In genomic region chr9:19408693-19409405, GRCh38 we compare ENCODE assay signal across 1 cellular context.
TF ChIP-seq lines count a peak whose summit lies in the region.

Gene ACER2, plus strand, starts transcription at chr9:19409009. Its CDS starts 76 bp downstream, at chr9:19409085.

TF ChIP-seq in HepG2, 621 proteins besides CTCF, POLR2A, EP300 and RAD21 (continued from another document and continues in another):
- no peak for TF ChIP-seq CEBPZ (IDR thresholded peaks at IDR 0.05; ENCODE audit: low read length)
- TF ChIP-seq ZNF33B (CRISPR knock-in tag; IDR thresholded peaks at IDR 0.05) = peak; percentile 60; the same call in 1 of the 2 replicates
- TF ChIP-seq SALL1 (CRISPR knock-in tag; IDR thresholded peaks at IDR 0.05) = peak; percentile 79
- TF ChIP-seq E2F1 (CRISPR knock-in tag; IDR thresholded peaks at IDR 0.05) = peak; percentile 61
- peak; percentile 87 for TF ChIP-seq ZMYM4 (CRISPR knock-in tag; IDR thresholded peaks at IDR 0.05)
- no peak for TF ChIP-seq ZNF101 (CRISPR knock-in tag; IDR thresholded peaks at IDR 0.05; ENCODE audit: borderline replicate concordance, low read depth)
- peak; percentile 79; the same call in 1 of the 2 replicates for TF ChIP-seq ZBTB42 (CRISPR knock-in tag; IDR thresholded peaks at IDR 0.05)
- no peak for TF ChIP-seq ZZZ3 (CRISPR knock-in tag; IDR thresholded peaks at IDR 0.05; ENCODE audit: borderline replicate concordance)
- TF ChIP-seq ZBTB20 (CRISPR knock-in tag; IDR thresholded peaks at IDR 0.05; ENCODE audit: borderline replicate concordance, low read depth) = peak; percentile 53; the same call in 1 of the 2 replicates
- TF ChIP-seq ZNF124 (CRISPR knock-in tag; IDR thresholded peaks at IDR 0.05) = peak; percentile 44; the same call in 1 of the 2 replicates
- TF ChIP-seq FIP1L1 (IDR thresholded peaks at IDR 0.05; ENCODE audit: borderline replicate concordance, insufficient read depth, low read depth, low read length) = no peak
- 0 out of 2 replicates have a peak, but pooled peaks have one; percentile 50 for TF ChIP-seq CREB3 (CRISPR knock-in tag; IDR thresholded peaks at IDR 0.05)
- peak; percentile 67 for TF ChIP-seq ZNF350 (CRISPR knock-in tag; IDR thresholded peaks at IDR 0.05; ENCODE audit: borderline replicate concordance, low read depth)
- no peak for TF ChIP-seq CENPX (CRISPR knock-in tag; IDR thresholded peaks at IDR 0.05)
- peak; percentile 69; the same call in 1 of the 2 replicates for TF ChIP-seq ZSCAN12 (CRISPR knock-in tag; IDR thresholded peaks at IDR 0.05)
- TF ChIP-seq ATAD3A (CRISPR knock-in tag; IDR thresholded peaks at IDR 0.05) = no peak
- TF ChIP-seq, protein P1, sequence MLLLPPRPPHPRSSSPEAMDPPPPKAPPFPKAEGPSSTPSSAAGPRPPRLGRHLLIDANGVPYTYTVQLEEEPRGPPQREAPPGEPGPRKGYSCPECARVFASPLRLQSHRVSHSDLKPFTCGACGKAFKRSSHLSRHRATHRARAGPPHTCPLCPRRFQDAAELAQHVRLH (CRISPR knock-in tag; IDR thresholded peaks at IDR 0.05; ENCODE audit: borderline replicate concordance, low read depth) = peak; percentile 24; the same call in 1 of the 2 replicates
- TF ChIP-seq TBX2 (CRISPR knock-in tag; IDR thresholded peaks at IDR 0.05; ENCODE audit: borderline replicate concordance) = peak; percentile 69; the same call in 1 of the 2 replicates
- peak; percentile 73 for TF ChIP-seq TFDP2 (CRISPR knock-in tag; IDR thresholded peaks at IDR 0.05)
- peak; percentile 40; the same call in 1 of the 2 replicates for TF ChIP-seq TARDBP (CRISPR knock-in tag; IDR thresholded peaks at IDR 0.05)
- peak; percentile 55; the same call in 1 of the 2 replicates for TF ChIP-seq ZNF549 (CRISPR knock-in tag; IDR thresholded peaks at IDR 0.05)
- 0 out of 2 replicates have a peak, but pooled peaks have one; percentile 30 for TF ChIP-seq GATA4 (IDR thresholded peaks at IDR 0.05; ENCODE audit: borderline replicate concordance, low read depth)
- TF ChIP-seq ZNF232 (CRISPR knock-in tag; IDR thresholded peaks at IDR 0.05; ENCODE audit: borderline replicate concordance) = peak; percentile 71; the same call in 1 of the 2 replicates
- no peak for TF ChIP-seq THAP8 (CRISPR knock-in tag; IDR thresholded peaks at IDR 0.05; ENCODE audit: borderline replicate concordance)
- no peak for TF ChIP-seq MTF2 (CRISPR knock-in tag; IDR thresholded peaks at IDR 0.05; ENCODE audit: borderline replicate concordance)
- no peak for TF ChIP-seq CREM (IDR thresholded peaks at IDR 0.05)
- TF ChIP-seq CREM (CRISPR knock-in tag; IDR thresholded peaks at IDR 0.05) = no peak
- no peak for TF ChIP-seq ZNF317 (CRISPR knock-in tag; IDR thresholded peaks at IDR 0.05)
- peak; percentile 60; the same call in 1 of the 2 replicates for TF ChIP-seq HOMEZ (CRISPR knock-in tag; IDR thresholded peaks at IDR 0.05; ENCODE audit: low read depth)
- peak; percentile 64; the same call in 1 of the 2 replicates for TF ChIP-seq WIZ (CRISPR knock-in tag; IDR thresholded peaks at IDR 0.05)
- TF ChIP-seq ZNF362 (CRISPR knock-in tag; IDR thresholded peaks at IDR 0.05; ENCODE audit: borderline replicate concordance) = no peak
- peak; percentile 43 for TF ChIP-seq AGO2 (optimal IDR thresholded peaks at IDR 0.05; ENCODE audit: low read depth, low read length)
- TF ChIP-seq NRL (CRISPR knock-in tag; IDR thresholded peaks at IDR 0.05; ENCODE audit: borderline replicate concordance) = peak; percentile 76
- TF ChIP-seq, protein P2, sequence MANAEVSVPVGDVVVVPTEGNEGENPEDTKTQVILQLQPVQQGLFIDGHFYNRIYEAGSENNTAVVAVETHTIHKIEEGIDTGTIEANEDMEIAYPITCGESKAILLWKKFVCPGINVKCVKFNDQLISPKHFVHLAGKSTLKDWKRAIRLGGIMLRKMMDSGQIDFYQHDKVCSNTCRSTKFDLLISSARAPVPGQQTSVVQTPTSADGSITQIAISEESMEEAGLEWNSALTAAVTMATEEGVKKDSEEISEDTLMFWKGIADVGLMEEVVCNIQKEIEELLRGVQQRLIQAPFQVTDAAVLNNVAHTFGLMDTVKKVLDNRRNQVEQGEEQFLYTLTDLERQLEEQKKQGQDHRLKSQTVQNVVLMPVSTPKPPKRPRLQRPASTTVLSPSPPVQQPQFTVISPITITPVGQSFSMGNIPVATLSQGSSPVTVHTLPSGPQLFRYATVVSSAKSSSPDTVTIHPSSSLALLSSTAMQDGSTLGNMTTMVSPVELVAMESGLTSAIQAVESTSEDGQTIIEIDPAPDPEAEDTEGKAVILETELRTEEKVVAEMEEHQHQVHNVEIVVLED (CRISPR knock-in tag; IDR thresholded peaks at IDR 0.05; ENCODE audit: borderline replicate concordance) = peak; percentile 50; the same call in 1 of the 2 replicates
- peak; percentile 11; the same call in 1 of the 2 replicates for TF ChIP-seq GATAD1 (CRISPR knock-in tag; IDR thresholded peaks at IDR 0.05)
- TF ChIP-seq ARNT (IDR thresholded peaks at IDR 0.05) = no peak
- TF ChIP-seq XRCC5 (optimal IDR thresholded peaks at IDR 0.05; ENCODE audit: low read length) = peak; percentile 59
- TF ChIP-seq TAF15 (IDR thresholded peaks at IDR 0.05; ENCODE audit: low read depth, low read length, poor library complexity, severe bottlenecking) = peak; percentile 55
- TF ChIP-seq ZNF234 (CRISPR knock-in tag; conservative IDR thresholded peaks at IDR 0.05) = 0 out of 2 replicates have a peak, but pooled peaks have one; percentile 57
- no peak for TF ChIP-seq NCOA1 (CRISPR knock-in tag; IDR thresholded peaks at IDR 0.05)
- TF ChIP-seq PBX2 (CRISPR knock-in tag; IDR thresholded peaks at IDR 0.05) = no peak
- TF ChIP-seq, protein P3, sequence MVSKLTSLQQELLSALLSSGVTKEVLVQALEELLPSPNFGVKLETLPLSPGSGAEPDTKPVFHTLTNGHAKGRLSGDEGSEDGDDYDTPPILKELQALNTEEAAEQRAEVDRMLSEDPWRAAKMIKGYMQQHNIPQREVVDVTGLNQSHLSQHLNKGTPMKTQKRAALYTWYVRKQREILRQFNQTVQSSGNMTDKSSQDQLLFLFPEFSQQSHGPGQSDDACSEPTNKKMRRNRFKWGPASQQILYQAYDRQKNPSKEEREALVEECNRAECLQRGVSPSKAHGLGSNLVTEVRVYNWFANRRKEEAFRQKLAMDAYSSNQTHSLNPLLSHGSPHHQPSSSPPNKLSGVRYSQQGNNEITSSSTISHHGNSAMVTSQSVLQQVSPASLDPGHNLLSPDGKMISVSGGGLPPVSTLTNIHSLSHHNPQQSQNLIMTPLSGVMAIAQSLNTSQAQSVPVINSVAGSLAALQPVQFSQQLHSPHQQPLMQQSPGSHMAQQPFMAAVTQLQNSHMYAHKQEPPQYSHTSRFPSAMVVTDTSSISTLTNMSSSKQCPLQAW (CRISPR knock-in tag; IDR thresholded peaks at IDR 0.05) = peak; percentile 35
- peak; percentile 83 for TF ChIP-seq POLR2AphosphoS5 (IDR thresholded peaks at IDR 0.05; ENCODE audit: low read depth, low read length)
- TF ChIP-seq ZBTB7B (CRISPR knock-in tag; IDR thresholded peaks at IDR 0.05) = no peak
- peak; percentile 76 for TF ChIP-seq ZEB1 (IDR thresholded peaks at IDR 0.05; ENCODE audit: insufficient replicate concordance, low read depth)
- TF ChIP-seq, protein P4, sequence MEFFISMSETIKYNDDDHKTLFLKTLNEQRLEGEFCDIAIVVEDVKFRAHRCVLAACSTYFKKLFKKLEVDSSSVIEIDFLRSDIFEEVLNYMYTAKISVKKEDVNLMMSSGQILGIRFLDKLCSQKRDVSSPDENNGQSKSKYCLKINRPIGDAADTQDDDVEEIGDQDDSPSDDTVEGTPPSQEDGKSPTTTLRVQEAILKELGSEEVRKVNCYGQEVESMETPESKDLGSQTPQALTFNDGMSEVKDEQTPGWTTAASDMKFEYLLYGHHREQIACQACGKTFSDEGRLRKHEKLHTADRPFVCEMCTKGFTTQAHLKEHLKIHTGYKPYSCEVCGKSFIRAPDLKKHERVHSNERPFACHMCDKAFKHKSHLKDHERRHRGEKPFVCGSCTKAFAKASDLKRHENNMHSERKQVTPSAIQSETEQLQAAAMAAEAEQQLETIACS (CRISPR knock-in tag; IDR thresholded peaks at IDR 0.05) = peak; percentile 34; the same call in 1 of the 2 replicates
- 0 out of 2 replicates have a peak, but pooled peaks have one; percentile 18 for TF ChIP-seq TMF1 (CRISPR knock-in tag; IDR thresholded peaks at IDR 0.05; ENCODE audit: low read depth)
- TF ChIP-seq HOXA3 (CRISPR knock-in tag; IDR thresholded peaks at IDR 0.05) = peak; percentile 59
- no peak for TF ChIP-seq NFRKB (IDR thresholded peaks at IDR 0.05)
- peak; percentile 68; the same call in 1 of the 2 replicates for TF ChIP-seq MED1 (CRISPR knock-in tag; IDR thresholded peaks at IDR 0.05)
- peak; percentile 33; the same call in 1 of the 2 replicates for TF ChIP-seq PHF20 (CRISPR knock-in tag; IDR thresholded peaks at IDR 0.05)
